Comparison of ENCODE assay signal across 9 cellular contexts in the genomic region with DNA sequence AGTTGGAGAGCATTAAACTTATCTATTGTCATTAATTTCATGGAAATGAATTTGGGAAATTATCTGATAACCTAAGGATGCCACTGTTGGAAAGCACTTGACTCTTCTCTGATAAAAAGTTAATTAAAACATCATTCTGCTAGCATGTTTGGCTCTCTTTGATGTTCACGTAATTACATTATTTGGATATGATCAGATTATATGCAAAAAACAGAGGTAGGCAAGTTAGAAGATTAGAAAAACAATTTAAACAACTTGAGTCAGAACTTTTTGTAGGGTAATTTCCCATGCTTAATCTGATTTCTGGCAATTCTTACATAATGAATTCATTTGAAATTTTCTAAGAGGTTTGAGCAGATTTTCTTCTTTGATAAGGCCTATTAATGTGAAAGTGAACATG.
"Had no signal": no experiment of that assay in that cellular context is flagged by ENCODE, and none has a peak within 500 bp of the region (broad histone marks: within the 10 kb centered on the region; RNA-seq: fewer than 3 reads in every experiment).

No MANE protein-coding gene starts in this region.

- H3K27ac ChIP-seq: GM23248 had no signal

- DNase-seq: GM23248, GOT3, H7, H9, HCEC 1CT, HFFc6 had no signal

- H3K4me2 ChIP-seq: GM23338 had no signal

- H3K4me3 ChIP-seq: GM23248, GM23338, HAP-1 had no signal

- H2AFZ ChIP-seq: GM23248, GM23338 had no signal

- H3K9me3 ChIP-seq: HAP-1 had no signal

- ATAC-seq: GM23338, HCT116 had no signal

- H3K9ac ChIP-seq: GM23248 had no signal

- H3K4me1 ChIP-seq: HAP-1 had no signal

- H3K36me3 ChIP-seq: HAP-1 had no signal
